11 cellular contexts compared by ENCODE assay signal in genomic region chr15:62940359-62940754, GRCh38.
DNase-seq lines count a peak whose midpoint lies in the region; ATAC-seq and TF ChIP-seq lines count a peak whose summit lies in the region.
"Had no signal": no experiment of that assay in that cellular context is flagged by ENCODE, and none has a peak within 500 bp of the region (broad histone marks: within the 10 kb centered on the region; RNA-seq: fewer than 3 reads in every experiment).

No MANE protein-coding gene starts in this region.

- 0 out of 2 replicates have a peak overlapping the region, but pooled peaks have one; percentile 25 for H2AFZ ChIP-seq in PC-9

- TF ChIP-seq CTCF in PC-9 (conservative IDR thresholded peaks at IDR 0.05) (no peak), colonic mucosa (IDR thresholded peaks at IDR 0.05) (no peak), thoracic aorta (IDR thresholded peaks at IDR 0.05) (no peak)

- no peaks in the 10 kb centered on the region for H3K9me3 ChIP-seq in PC-9 (ENCODE audit: insufficient read depth, low read depth)
- H3K9me3 ChIP-seq in colonic mucosa: no peaks in the 10 kb centered on the region
- H3K9me3 ChIP-seq in mucosa of rectum (ENCODE audit: control insufficient read depth in 2 of 2, low read length in 2 of 2): no peaks in the 10 kb centered on the region
- H3K9me3 ChIP-seq in thoracic aorta: no peaks in the 10 kb centered on the region

- H3K27me3 ChIP-seq in PC-9 (ENCODE audit: insufficient read depth, low read depth): no peaks in the 10 kb centered on the region
- H3K27me3 ChIP-seq in colonic mucosa: no peaks in the 10 kb centered on the region
- H3K27me3 ChIP-seq in mucosa of rectum (ENCODE audit: control insufficient read depth in 2 of 2, insufficient read depth in 2 of 2, low read length in 2 of 2): no peaks in the 10 kb centered on the region
- H3K27me3 ChIP-seq in thoracic aorta (replicated peaks; ENCODE audit: insufficient read depth): no peaks in the 10 kb centered on the region
- H3K27me3 ChIP-seq: cardiac muscle cell had no signal

- no peaks in the 10 kb centered on the region for H3K9me2 ChIP-seq in PC-9 (ENCODE audit: insufficient read depth)

- BruUV-seq in PC-9 (replicated peaks; lab: Mats Ljungman, UMichigan): no TSS peak

- POLR2A ChIA-PET in PC-9 (lab: Charles Lee; ENCODE audit: unreplicated experiment): interaction anchor here (0.5 to 0.6 kb wide), 2 partner anchors 43 to 50 kb away, joined by 3 to 7 read pairs; no protein-coding TSS in a partner anchor

- peak overlapping the region; percentile 35 to 41 for H3K9ac ChIP-seq in colonic mucosa (ENCODE audit: low read depth in 2 of 2, low read length in 2 of 2)
- H3K9ac ChIP-seq in mucosa of rectum (ENCODE audit: low read depth in 1 of 2, low read length in 2 of 2): no peak overlapping the region

- peaks cover 32% of the 10 kb centered on the region for H3K4me1 ChIP-seq in PC-9 (replicated peaks; ENCODE audit: insufficient read depth)
- no peaks in the 10 kb centered on the region for H3K4me1 ChIP-seq in colonic mucosa
- peaks cover 11 to 13% of the 10 kb centered on the region in 2 donors for H3K4me1 ChIP-seq in mucosa of rectum (ENCODE audit: control insufficient read depth in 2 of 2, insufficient read depth in 2 of 2, low read length in 2 of 2)
- peaks cover 20 to 28% of the 10 kb centered on the region in 2 donors for H3K4me1 ChIP-seq in thoracic aorta (ENCODE audit: control insufficient read depth in 1 of 2, low read depth in 2 of 2)

- H3K36me3 ChIP-seq in PC-9 (ENCODE audit: low read depth) (no peaks in the 10 kb centered on the region), colonic mucosa (no peaks in the 10 kb centered on the region), mucosa of rectum (ENCODE audit: control insufficient read depth in 2 of 2, insufficient read depth in 2 of 2, low read length in 2 of 2) (no peaks in the 10 kb centered on the region), thoracic aorta (no peaks in the 10 kb centered on the region)
- H3K36me3 ChIP-seq: cardiac muscle cell, WERI-Rb-1 had no signal

- H3K79me2 ChIP-seq in PC-9 (ENCODE audit: low read depth): no peaks in the 10 kb centered on the region

- H3K27ac ChIP-seq in PC-9 (peak overlapping the region; percentile 55), colonic mucosa (peak overlapping the region; percentile 8), mucosa of rectum (ENCODE audit: low read depth in 2 of 2, low read length in 2 of 2) (peak overlapping the region; percentile 67 to 68), thoracic aorta (peak overlapping the region; percentile 84 to 88)
- H3K27ac ChIP-seq: cardiac muscle cell, WERI-Rb-1 had no signal

- no peaks in the 10 kb centered on the region for H4K20me1 ChIP-seq in PC-9 (ENCODE audit: insufficient read depth)

- peaks cover 18% of the 10 kb centered on the region for H3F3A ChIP-seq in PC-9 (ENCODE audit: insufficient read depth, low read depth)

- CTCF ChIA-PET in PC-9 (lab: Charles Lee): interaction anchor here (1.5 kb wide), 1 partner anchor 108 kb away, joined by 9 read pairs; no protein-coding TSS in a partner anchor

- DNase-seq in PC-9: peak in 1 of 2 experiments; percentile 36
- DNase-seq in colonic mucosa: no peak
- DNase-seq in thoracic aorta (ENCODE audit: low spot score): no peak
- no peak for DNase-seq in activated CD4-positive, alpha-beta T cell treated with anti-CD3 and anti-CD28 coated beads, Interleukin-2, amount 50 U/mL, for 4 hours
- DNase-seq in HPDE6-E6E7 (ENCODE audit: extremely low spot score): no peak
- DNase-seq in A172 (ENCODE audit: low spot score): no peak
- DNase-seq: activated T-cell treated with anti-CD3 and anti-CD28 coated beads, Interleukin-2, amount 50 U/mL, for 4 hours had no signal

- ATAC-seq in thoracic aorta (ENCODE audit: insufficient number of reproducible peaks, low FRiP score, low read depth) (no peak), HG02973 (IDR thresholded peaks at IDR 0.05; ENCODE audit: unreplicated experiment) (no peak)

- intact Hi-C loops in PC-9 (cut with micrococcal nuclease; ENCODE audit: unreplicated experiment): no loop called here
- intact Hi-C loops in colonic mucosa (cut with DNase I): no loop called here

- H3K4me3 ChIP-seq in PC-9: no peak overlapping the region
- H3K4me3 ChIP-seq in colonic mucosa: no peak overlapping the region
- H3K4me3 ChIP-seq in mucosa of rectum (ENCODE audit: low read length in 2 of 2): no peak overlapping the region
- no peak overlapping the region for H3K4me3 ChIP-seq in thoracic aorta
- H3K4me3 ChIP-seq: cardiac muscle cell had no signal

- peak overlapping the region; percentile 64 for H3K4me2 ChIP-seq in PC-9

Comparison
In these comparisons a context has a peak if more than half of its experiments do, and no peak if none do; other contexts are left out.
1. H3K27ac ChIP-seq: peak in every context shown above with its lines; median percentile 86 in thoracic aorta; 68 in mucosa of rectum; 55 in PC-9; 8 in colonic mucosa.
2. H3K9ac ChIP-seq: peak in colonic mucosa (2 of 2); none in mucosa of rectum (0 of 2).